14 cellular contexts compared by ENCODE assay signal in genomic region chr19:13883665-13884064, GRCh38. TPM values are rescaled to one million over a fixed set of nuclear protein-coding genes. Genes with fewer than 3 reads are reported as not detected.
DNase-seq lines count a peak whose midpoint lies in the region; ATAC-seq and TF ChIP-seq lines count a peak whose summit lies in the region.
"Had no signal": no experiment of that assay in that cellular context is flagged by ENCODE, and none has a peak within 500 bp of the region (broad histone marks: within the 10 kb centered on the region; RNA-seq: fewer than 3 reads in every experiment).

No MANE protein-coding gene starts in this region.

- H3K36me3 ChIP-seq in BLaER1 treated with 17β-estradiol and CSF1 and Interleukin-3, amounts not matched to agents 10 nM and 100 nM: no peaks in the 10 kb centered on the region
- no peaks in the 10 kb centered on the region for H3K36me3 ChIP-seq in MG63
- H3K36me3 ChIP-seq: heart right ventricle had no signal

- no peak for DNase-seq in immature natural killer cell
- DNase-seq in hepatic stellate cell (ENCODE audit: low spot score): no peak
- DNase-seq in NCI-H2227 treated with DMSO at 0.1 percent for 48 hours (lab: John Stamatoyannopoulos, UW): no peak
- DNase-seq in MG63: no peak
- DNase-seq: activated CD4-positive, alpha-beta memory T cell treated with anti-CD3 and anti-CD28 coated beads, Interleukin-2, amount 10 ng/mL, durations not matched to agents 7 days and 5 days; heart right ventricle; posterior cingulate gyrus had no signal

- H3K27me3 ChIP-seq in BLaER1 treated with 17β-estradiol and CSF1 and Interleukin-3, amounts not matched to agents 10 nM and 100 nM: no peaks in the 10 kb centered on the region
- H3K27me3 ChIP-seq in MG63: no peaks in the 10 kb centered on the region
- H3K27me3 ChIP-seq: heart right ventricle had no signal

- no peak overlapping the region for H3K9ac ChIP-seq in BLaER1 treated with 17β-estradiol and CSF1 and Interleukin-3, amounts not matched to agents 10 nM and 100 nM

- TF ChIP-seq CTCF in 22Rv1 (IDR thresholded peaks at IDR 0.05): peak; percentile 25; the same call in 1 of the 2 replicates

- H3K4me1 Mint-ChIP-seq in activated T-helper 17 cell treated with anti-CD3 and anti-CD28 coated beads, Interleukin-2, amount 50 U/mL, for 72 hours: peaks cover 19% of the 10 kb centered on the region
- H3K4me1 Mint-ChIP-seq in immature natural killer cell: peaks cover 63 to 78% of the 10 kb centered on the region in 2 donors

- peak overlapping the region; percentile 74 for H3K27ac Mint-ChIP-seq in activated T-helper 17 cell treated with anti-CD3 and anti-CD28 coated beads, Interleukin-2, amount 50 U/mL, for 72 hours
- H3K27ac Mint-ChIP-seq in immature natural killer cell: peak overlapping the region in 3 of 6 donors; percentile 69 to 84 (median 79)
- H3K27ac Mint-ChIP-seq: activated CD4-positive, alpha-beta memory T cell treated with anti-CD3 and anti-CD28 coated beads, Interleukin-2, amount 10 ng/mL, durations not matched to agents 7 days and 5 days; activated naive CD4-positive, alpha-beta T cell treated with anti-CD3 and anti-CD28 coated beads, Interleukin-2, amount 50 U/mL, for 24 hours had no signal

- H3K4me1 ChIP-seq in BLaER1 treated with 17β-estradiol and CSF1 and Interleukin-3, amounts not matched to agents 10 nM and 100 nM: peaks cover 39 to 74% (median 57%) of the 10 kb centered on the region in 10 experiments

- ATAC-seq in activated T-helper 17 cell treated with anti-CD3 and anti-CD28 coated beads, Interleukin-2, amount 50 U/mL, for 72 hours (replicated peaks): no peak
- no peak for ATAC-seq in GM21360 (IDR thresholded peaks at IDR 0.05; ENCODE audit: unreplicated experiment)
- ATAC-seq: heart right ventricle had no signal

- H4K20me1 ChIP-seq in BLaER1 treated with 17β-estradiol and CSF1 and Interleukin-3, amounts not matched to agents 10 nM and 100 nM: no peaks in the 10 kb centered on the region; a peak in 1 of 22 replicates

- no peak overlapping the region for H3K4me3 Mint-ChIP-seq in activated T-helper 17 cell treated with anti-CD3 and anti-CD28 coated beads, Interleukin-2, amount 50 U/mL, for 72 hours
- peak overlapping the region in 4 of 5 donors; percentile 12 to 57 (median 42) for H3K4me3 Mint-ChIP-seq in immature natural killer cell
- H3K4me3 Mint-ChIP-seq: activated CD4-positive, alpha-beta memory T cell treated with anti-CD3 and anti-CD28 coated beads, Interleukin-2, amount 10 ng/mL, durations not matched to agents 7 days and 5 days; activated naive CD4-positive, alpha-beta T cell treated with anti-CD3 and anti-CD28 coated beads, Interleukin-2, amount 50 U/mL, for 24 hours had no signal

- H3K4me2 ChIP-seq in BLaER1 treated with 17β-estradiol and CSF1 and Interleukin-3, amounts not matched to agents 10 nM and 100 nM: peak overlapping the region in 7 of 11 experiments; percentile 81 to 97 (median 92); a peak in 11 of 22 replicates

- no peaks in the 10 kb centered on the region for H3K9me3 ChIP-seq in BLaER1 treated with 17β-estradiol and CSF1 and Interleukin-3, amounts not matched to agents 10 nM and 100 nM (replicated peaks in 1 of 11)
- H3K9me3 ChIP-seq in MG63: no peaks in the 10 kb centered on the region
- H3K9me3 ChIP-seq: heart right ventricle had no signal

- no peak overlapping the region for H3K4me3 ChIP-seq in BLaER1 treated with 17β-estradiol and CSF1 and Interleukin-3, amounts not matched to agents 10 nM and 100 nM
- no peak overlapping the region for H3K4me3 ChIP-seq in MG63
- H3K4me3 ChIP-seq: heart right ventricle, lung had no signal

- H3K27ac ChIP-seq in 22Rv1: no peak overlapping the region
- H3K27ac ChIP-seq in BLaER1 treated with 17β-estradiol and CSF1 and Interleukin-3, amounts not matched to agents 10 nM and 100 nM: no peak overlapping the region
- H3K27ac ChIP-seq: heart right ventricle had no signal

- no peaks in the 10 kb centered on the region for H3K36me3 Mint-ChIP-seq in activated T-helper 17 cell treated with anti-CD3 and anti-CD28 coated beads, Interleukin-2, amount 50 U/mL, for 72 hours (ENCODE audit: low read depth)
- H3K36me3 Mint-ChIP-seq in immature natural killer cell: no peaks in the 10 kb centered on the region
- H3K36me3 Mint-ChIP-seq: activated naive CD4-positive, alpha-beta T cell treated with anti-CD3 and anti-CD28 coated beads, Interleukin-2, amount 50 U/mL, for 24 hours had no signal

- no peaks in the 10 kb centered on the region for H3K9me3 Mint-ChIP-seq in activated T-helper 17 cell treated with anti-CD3 and anti-CD28 coated beads, Interleukin-2, amount 50 U/mL, for 72 hours
- H3K9me3 Mint-ChIP-seq in immature natural killer cell: no peaks in the 10 kb centered on the region
- H3K9me3 Mint-ChIP-seq: activated CD4-positive, alpha-beta memory T cell treated with anti-CD3 and anti-CD28 coated beads, Interleukin-2, amount 10 ng/mL, durations not matched to agents 7 days and 5 days; activated naive CD4-positive, alpha-beta T cell treated with anti-CD3 and anti-CD28 coated beads, Interleukin-2, amount 50 U/mL, for 24 hours had no signal

- H3K27me3 Mint-ChIP-seq in activated T-helper 17 cell treated with anti-CD3 and anti-CD28 coated beads, Interleukin-2, amount 50 U/mL, for 72 hours: no peaks in the 10 kb centered on the region
- H3K27me3 Mint-ChIP-seq in immature natural killer cell (ENCODE audit: low read depth in 3 of 3): peaks cover 6 to 17% (median 17%) of the 10 kb centered on the region in 3 donors
- H3K27me3 Mint-ChIP-seq: activated CD4-positive, alpha-beta memory T cell treated with anti-CD3 and anti-CD28 coated beads, Interleukin-2, amount 10 ng/mL, durations not matched to agents 7 days and 5 days; activated naive CD4-positive, alpha-beta T cell treated with anti-CD3 and anti-CD28 coated beads, Interleukin-2, amount 50 U/mL, for 24 hours had no signal

RNA-seq across cellular contexts. Expression of gene NANOS3, which starts 6.7 kb away (rescaled TPM):
- total RNA-seq in activated T-helper 17 cell treated with anti-CD3 and anti-CD28 coated beads, Interleukin-2, amount 50 U/mL, for 72 hours: 1 to 10 TPM; 1.2 to 3.6 TPM
- polyA plus RNA-seq in immature natural killer cell: not detected
- not detected in 2 replicates for total RNA-seq in MG63 (2014; rRNA removed; shearing (Covaris generic); ENCODE audit: low replicate concordance)
- total RNA-seq: MCF 10A had no signal

RNA-seq across cellular contexts. Expression of gene BRME1, which starts 22.3 kb away (rescaled TPM):
- total RNA-seq in activated T-helper 17 cell treated with anti-CD3 and anti-CD28 coated beads, Interleukin-2, amount 50 U/mL, for 72 hours: 10 to 100 TPM in 1 of 2 donors, 1 to 10 TPM in 1; 4.8 to 12.5 TPM
- 10 to 100 TPM in 1 of 3 donors, 1 to 10 TPM in 2; 2.7 to 12.2 (median 6.9) TPM for polyA plus RNA-seq in immature natural killer cell
- total RNA-seq in MG63 (2014; rRNA removed; shearing (Covaris generic); ENCODE audit: low replicate concordance): 5.1 and 8.4 TPM in 2 replicates

RNA-seq across cellular contexts. Expression of gene CC2D1A, which starts 22.3 kb away (rescaled TPM):
- 10 to 100 TPM; 34.6 to 35.4 TPM for total RNA-seq in activated T-helper 17 cell treated with anti-CD3 and anti-CD28 coated beads, Interleukin-2, amount 50 U/mL, for 72 hours
- polyA plus RNA-seq in immature natural killer cell: 10 to 100 TPM in 1 of 3 donors, 1 to 10 TPM in 2; 1.5 to 19.2 (median 5.8) TPM
- 26.2 and 27.3 TPM in 2 replicates for total RNA-seq in MG63 (2014; rRNA removed; shearing (Covaris generic); ENCODE audit: low replicate concordance)

RNA-seq across cellular contexts. Expression of gene PODNL1, which starts 54.6 kb away (rescaled TPM):
- 1 to 10 TPM in 1 of 2 donors, under 1 TPM in 1; 0.90 to 1.0 TPM for total RNA-seq in activated T-helper 17 cell treated with anti-CD3 and anti-CD28 coated beads, Interleukin-2, amount 50 U/mL, for 72 hours
- not detected for polyA plus RNA-seq in immature natural killer cell
- total RNA-seq in MG63 (2014; rRNA removed; shearing (Covaris generic); ENCODE audit: low replicate concordance): not detected in 2 replicates
